ENCODE assay signal across 1 cellular context in the genomic region with DNA sequence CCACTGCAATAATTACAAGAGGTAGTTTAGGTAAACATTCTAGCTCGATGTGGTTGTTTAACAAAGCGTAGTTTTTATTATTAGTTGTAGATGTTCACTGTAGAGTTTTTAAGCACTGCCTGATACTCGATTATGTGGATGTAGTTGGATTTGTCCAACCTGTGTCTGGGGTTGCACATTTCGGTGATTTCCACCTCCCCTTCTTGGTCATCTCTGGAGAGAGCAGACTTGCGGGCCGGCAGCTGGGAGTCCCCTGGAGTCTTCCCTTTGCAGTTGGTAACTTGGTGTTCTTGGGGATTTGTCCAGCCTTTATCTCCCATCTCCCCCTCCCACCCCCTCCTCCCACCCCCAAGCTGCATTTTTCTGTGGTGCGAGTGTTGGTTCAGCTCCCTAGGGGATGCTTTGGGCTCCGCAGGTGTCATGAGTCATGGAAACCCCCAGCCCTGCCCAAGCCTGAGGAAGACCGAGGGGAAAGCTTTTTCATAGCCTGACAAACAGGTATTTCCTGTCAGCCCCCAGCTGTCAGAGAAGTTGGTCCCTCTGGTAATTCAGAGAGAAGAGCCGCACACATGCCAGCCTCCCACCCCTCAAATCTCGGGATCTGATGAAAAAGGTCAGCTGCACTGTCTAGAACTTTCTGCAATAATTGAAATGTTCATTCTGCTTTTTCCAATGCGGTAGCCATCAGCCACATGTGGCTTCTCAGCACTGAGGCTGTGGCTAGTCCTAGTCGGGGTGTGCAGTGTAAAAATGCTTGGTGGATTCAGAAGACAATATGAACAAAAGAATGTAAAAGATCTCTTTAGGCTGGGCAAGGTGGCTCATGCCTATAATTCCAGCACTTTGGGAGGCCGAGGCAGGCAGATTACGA.
TF ChIP-seq lines count a peak whose summit lies in the region.

No MANE protein-coding gene starts in this region.

TF ChIP-seq in SK-N-SH, 30 proteins besides CTCF, POLR2A, EP300 and RAD21 (continued from another document):
- TF ChIP-seq, protein P1, sequence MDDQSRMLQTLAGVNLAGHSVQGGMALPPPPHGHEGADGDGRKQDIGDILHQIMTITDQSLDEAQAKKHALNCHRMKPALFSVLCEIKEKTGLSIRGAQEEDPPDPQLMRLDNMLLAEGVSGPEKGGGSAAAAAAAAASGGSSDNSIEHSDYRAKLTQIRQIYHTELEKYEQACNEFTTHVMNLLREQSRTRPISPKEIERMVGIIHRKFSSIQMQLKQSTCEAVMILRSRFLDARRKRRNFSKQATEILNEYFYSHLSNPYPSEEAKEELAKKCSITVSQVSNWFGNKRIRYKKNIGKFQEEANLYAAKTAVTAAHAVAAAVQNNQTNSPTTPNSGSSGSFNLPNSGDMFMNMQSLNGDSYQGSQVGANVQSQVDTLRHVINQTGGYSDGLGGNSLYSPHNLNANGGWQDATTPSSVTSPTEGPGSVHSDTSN (IDR thresholded peaks at IDR 0.05), result no peak
- TF ChIP-seq GATA2 (CRISPR knock-in tag; IDR thresholded peaks at IDR 0.05), result no peak
- TF ChIP-seq NFIC (IDR thresholded peaks at IDR 0.05; ENCODE audit: borderline replicate concordance), result no peak
- TF ChIP-seq, protein P2, sequence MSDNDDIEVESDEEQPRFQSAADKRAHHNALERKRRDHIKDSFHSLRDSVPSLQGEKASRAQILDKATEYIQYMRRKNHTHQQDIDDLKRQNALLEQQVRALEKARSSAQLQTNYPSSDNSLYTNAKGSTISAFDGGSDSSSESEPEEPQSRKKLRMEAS (IDR thresholded peaks at IDR 0.05; ENCODE audit: low read depth), result no peak
